ENCODE assay signal across 16 cellular contexts in genomic region chr3:78041486-78041885, GRCh38.
"Had no signal": no experiment of that assay in that cellular context is flagged by ENCODE, and none has a peak within 500 bp of the region (broad histone marks: within the 10 kb centered on the region; RNA-seq: fewer than 3 reads in every experiment).

No MANE protein-coding gene starts in this region.

- H3K4me3 Mint-ChIP-seq: activated B cell treated with CpG ODN at 0.5 μM for 24 hours; activated CD4-positive, alpha-beta T cell treated with anti-CD3 and anti-CD28 coated beads, Interleukin-2, amount 10 ng/mL, durations not matched to agents 24 days and 14 days; activated naive CD4-positive, alpha-beta T cell treated with anti-CD3 and anti-CD28 coated beads for 36 hours; naive B cell; stimulated activated effector memory CD8-positive, alpha-beta T cell treated with anti-CD3 and anti-CD28 coated beads, Interleukin-12 subunit alpha, Interleukin-12 subunit beta, amount 100 ng/mL, for 72 hours; T-helper 17 cell had no signal

- H3K36me3 ChIP-seq: cardiac muscle cell, lower lobe of right lung, right atrium auricular region, tibial artery, vagina had no signal

- ATAC-seq: lower lobe of right lung; stimulated activated effector memory CD8-positive, alpha-beta T cell treated with anti-CD3 and anti-CD28 coated beads, Interleukin-12 subunit alpha, Interleukin-12 subunit beta, amount 100 ng/mL, for 72 hours; T-helper 17 cell had no signal

- H3K9me3 ChIP-seq: lower lobe of right lung, right atrium auricular region, tibial artery, vagina had no signal

- H3K4me3 ChIP-seq: cardiac muscle cell, coronary artery, lower lobe of right lung, right atrium auricular region, tibial artery, vagina had no signal

- DNase-seq: activated B cell treated with CpG ODN at 0.5 μM for 24 hours; activated CD4-positive, alpha-beta T cell treated with anti-CD3 and anti-CD28 coated beads, Interleukin-2, amount 10 ng/mL, durations not matched to agents 24 days and 14 days; activated CD8-positive, alpha-beta memory T cell treated with anti-CD3 and anti-CD28 coated beads for 24 hours; activated naive CD4-positive, alpha-beta T cell treated with anti-CD3 and anti-CD28 coated beads for 36 hours; effector CD8-positive, alpha-beta T cell; hippocampal formation; lower lobe of right lung; naive B cell; T-helper 17 cell; tibial artery had no signal

- H3K27me3 ChIP-seq: cardiac muscle cell, right atrium auricular region, tibial artery, vagina had no signal

- H3K4me1 Mint-ChIP-seq: activated B cell treated with CpG ODN at 0.5 μM for 24 hours; activated CD4-positive, alpha-beta T cell treated with anti-CD3 and anti-CD28 coated beads, Interleukin-2, amount 10 ng/mL, durations not matched to agents 24 days and 14 days; naive B cell; stimulated activated effector memory CD8-positive, alpha-beta T cell treated with anti-CD3 and anti-CD28 coated beads, Interleukin-12 subunit alpha, Interleukin-12 subunit beta, amount 100 ng/mL, for 72 hours; T-helper 17 cell had no signal

- H3K27ac ChIP-seq: cardiac muscle cell, coronary artery, epithelial cell of prostate, lower lobe of right lung, right atrium auricular region, tibial artery, vagina had no signal

- H3K4me1 ChIP-seq: lower lobe of right lung, right atrium auricular region, tibial artery, vagina had no signal

- H3K27ac Mint-ChIP-seq: activated B cell treated with CpG ODN at 0.5 μM for 24 hours; activated CD4-positive, alpha-beta T cell treated with anti-CD3 and anti-CD28 coated beads, Interleukin-2, amount 10 ng/mL, durations not matched to agents 24 days and 14 days; activated naive CD4-positive, alpha-beta T cell treated with anti-CD3 and anti-CD28 coated beads for 36 hours; naive B cell; stimulated activated effector memory CD8-positive, alpha-beta T cell treated with anti-CD3 and anti-CD28 coated beads, Interleukin-12 subunit alpha, Interleukin-12 subunit beta, amount 100 ng/mL, for 72 hours; T-helper 17 cell had no signal

- H3K27me3 Mint-ChIP-seq: activated B cell treated with CpG ODN at 0.5 μM for 24 hours; activated CD4-positive, alpha-beta T cell treated with anti-CD3 and anti-CD28 coated beads, Interleukin-2, amount 10 ng/mL, durations not matched to agents 24 days and 14 days; naive B cell; T-helper 17 cell had no signal

- H3K36me3 Mint-ChIP-seq: naive B cell; stimulated activated effector memory CD8-positive, alpha-beta T cell treated with anti-CD3 and anti-CD28 coated beads, Interleukin-12 subunit alpha, Interleukin-12 subunit beta, amount 100 ng/mL, for 72 hours had no signal

- H3K9me3 Mint-ChIP-seq: activated CD4-positive, alpha-beta T cell treated with anti-CD3 and anti-CD28 coated beads, Interleukin-2, amount 10 ng/mL, durations not matched to agents 24 days and 14 days had no signal
